Comparison of ENCODE assay signal across 14 cellular contexts in the genomic region with DNA sequence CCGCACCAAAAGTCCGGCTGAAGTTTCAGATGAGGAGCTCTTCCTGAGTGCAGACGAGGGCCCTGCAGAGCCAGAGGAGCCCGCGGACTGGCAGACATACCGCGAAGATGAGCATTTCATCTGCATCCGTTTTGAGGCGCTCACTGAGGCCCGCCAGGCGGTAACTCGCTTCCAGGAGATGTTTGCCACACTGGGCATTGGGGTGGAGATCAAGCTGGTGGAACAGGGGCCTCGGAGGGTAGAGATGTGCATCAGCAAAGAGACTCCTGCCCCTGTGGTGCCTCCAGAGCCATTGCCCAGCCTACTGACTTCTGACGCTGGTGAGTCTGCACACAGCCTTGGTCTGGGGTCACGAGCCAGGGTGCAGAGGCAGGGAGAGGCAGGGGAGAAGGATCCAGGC.
"Had no signal": no experiment of that assay in that cellular context is flagged by ENCODE, and none has a peak within 500 bp of the region (broad histone marks: within the 10 kb centered on the region; RNA-seq: fewer than 3 reads in every experiment).

No MANE protein-coding gene starts in this region.

- H3K27me3 ChIP-seq: heart left ventricle, neutrophil, stomach had no signal

- ATAC-seq: esophagus mucosa; heart left ventricle; naive thymus-derived CD4-positive, alpha-beta T cell; sciatic nerve had no signal

- H3K4me1 ChIP-seq: heart left ventricle, stomach had no signal

- H3K36me3 ChIP-seq: neutrophil had no signal

- H3K9me3 ChIP-seq: neutrophil had no signal

- H3K27ac ChIP-seq: heart left ventricle, neutrophil, stomach had no signal

- H3K4me3 ChIP-seq: heart left ventricle, lung, stomach had no signal

- DNase-seq: effector memory CD4-positive, alpha-beta T cell; hippocampal formation; mesenchymal stem cell; nephron progenitor cell; stimulated activated naive CD4-positive, alpha-beta T cell; substantia nigra; trophoblast cell had no signal
